9 cellular contexts compared by ENCODE assay signal in the genomic region with DNA sequence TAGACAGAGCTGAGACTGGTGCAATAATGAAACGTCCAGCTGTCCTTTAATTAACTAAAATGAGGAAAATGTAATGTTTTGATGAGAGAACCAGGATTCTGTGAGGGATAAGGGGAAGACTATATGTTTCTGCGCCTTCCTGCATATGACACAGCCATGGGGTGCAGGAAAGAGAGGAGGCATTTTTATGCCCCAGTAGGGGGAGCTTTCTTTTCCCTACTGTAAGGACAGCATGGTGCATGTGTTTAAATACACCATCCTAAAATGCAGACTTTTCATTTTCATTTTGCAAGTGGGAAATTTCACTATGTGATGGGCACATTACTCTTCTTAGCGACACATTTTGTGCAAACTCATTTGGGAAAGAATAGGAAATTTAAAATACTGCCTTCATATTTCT.
A peak's percentile ranks its signal among the peaks of the same experiment; 100 is the strongest.
DNase-seq lines count a peak whose midpoint lies in the region; ATAC-seq and TF ChIP-seq lines count a peak whose summit lies in the region.
"Had no signal": no experiment of that assay in that cellular context is flagged by ENCODE, and none has a peak within 500 bp of the region (broad histone marks: within the 10 kb centered on the region; RNA-seq: fewer than 3 reads in every experiment).

No MANE protein-coding gene starts in this region.

- H3K36me3 ChIP-seq in HAP-1 (replicated peaks), result no peaks in the 10 kb centered on the region
- H3K36me3 ChIP-seq: right atrium auricular region had no signal

- no peak for ATAC-seq in HG03439 (IDR thresholded peaks at IDR 0.05; ENCODE audit: unreplicated experiment)

- H3K9me3 ChIP-seq in HAP-1, result no peaks in the 10 kb centered on the region
- H3K9me3 ChIP-seq: right atrium auricular region had no signal

- H3K4me3 ChIP-seq in HAP-1, result no peak overlapping the region
- H3K4me3 ChIP-seq: right atrium auricular region had no signal

- in situ Hi-C loops in HAP-1 (cut with MboI; ENCODE audit: low sequenced_read_pairs), result no loop called here

- intact Hi-C loops in posterior cingulate gyrus (cut with DNase I), result no loop called here

- H3K27me3 ChIP-seq in HAP-1 (ENCODE audit: low read depth), result 0 out of 2 replicates have a peak, but pooled peaks cover 2% of the 10 kb centered on the region
- H3K27me3 ChIP-seq: right atrium auricular region had no signal

- peaks cover 3% of the 10 kb centered on the region; the same call in 1 of the 2 replicates for H3K4me1 ChIP-seq in HAP-1
- H3K4me1 ChIP-seq: right atrium auricular region had no signal

- DNase-seq in HAP-1 (ENCODE audit: low spot score in 2 of 2) (peak; percentile 21 to 30), SW480 (ENCODE audit: low spot score) (peak; percentile 1), iPS-NIHi11 (ENCODE audit: low spot score) (peak; percentile 17), cerebellar nuclear complex (lab: John Stamatoyannopoulos, UW) (no peak), posterior cingulate gyrus (no peak), epidermal melanocyte (ENCODE audit: insufficient read length, low spot score) (no peak)

- H3K27ac ChIP-seq in C4-2B, result no peak overlapping the region
- H3K27ac ChIP-seq: right atrium auricular region had no signal

- peak; percentile 59 for TF ChIP-seq CTCF in C4-2B (conservative IDR thresholded peaks at IDR 0.05)

Comparison
In these comparisons a context has a peak if more than half of its experiments do, and no peak if none do; other contexts are left out.
1. DNase-seq: peak in HAP-1 (2 of 2), SW480 (single experiment) and iPS-NIHi11 (single experiment); none in cerebellar nuclear complex (0 of 2), posterior cingulate gyrus (0 of 10) and epidermal melanocyte (single experiment).